In genomic region chr2:10286216-10287037, GRCh38 we compare ENCODE assay signal across 1 cellular context.
TF ChIP-seq lines count a peak whose summit lies in the region.

No MANE protein-coding gene starts in this region.

TF ChIP-seq in GM23338, 12 proteins besides CTCF, POLR2A, EP300 and RAD21 (continued from another document):
- TF ChIP-seq ZNF462 (CRISPR knock-in tag; IDR thresholded peaks at IDR 0.05), result no peak
TF ChIP-seq in GM23338: peak in this region for 0.
